Comparison of ENCODE assay signal across 9 cellular contexts in genomic region chr3:120203016-120203415, GRCh38.
DNase-seq lines count a peak whose midpoint lies in the region; ATAC-seq, FAIRE-seq and TF ChIP-seq lines count a peak whose summit lies in the region.
"Had no signal": no experiment of that assay in that cellular context is flagged by ENCODE, and none has a peak within 500 bp of the region (broad histone marks: within the 10 kb centered on the region; RNA-seq: fewer than 3 reads in every experiment).

No MANE protein-coding gene starts in this region.

- H3K27me3 Mint-ChIP-seq in mesothelial cell of epicardium (ENCODE audit: low read depth), result no peaks in the 10 kb centered on the region

- TF ChIP-seq CTCF in AG04450 (IDR thresholded peaks at IDR 0.05; ENCODE audit: low read depth, low read length) (no peak), bronchial epithelial cell (IDR thresholded peaks at IDR 0.05; ENCODE audit: insufficient read depth, low read length, severe bottlenecking) (no peak), right lobe of liver (IDR thresholded peaks at IDR 0.05) (no peak), mesothelial cell of epicardium (IDR thresholded peaks at IDR 0.05; ENCODE audit: unreplicated experiment) (no peak)

- ATAC-seq in right lobe of liver, result peak; percentile 91 to 95 (median 92)
- no peak for ATAC-seq in HG02938 (IDR thresholded peaks at IDR 0.05; ENCODE audit: unreplicated experiment)
- no peak for ATAC-seq in GM18511 (IDR thresholded peaks at IDR 0.05; ENCODE audit: unreplicated experiment)

- 11% methylated on average over 2 of the region's 2 CpGs for WGBS in right lobe of liver (ENCODE audit: insufficient coverage, low coverage, low lambda C conversion rate, missing lambda C conversion rate)

- no peak overlapping the region for H3K4me3 ChIP-seq in AG04450 (ENCODE audit: low read depth, low read length)
- H3K4me3 ChIP-seq in bronchial epithelial cell (ENCODE audit: low read depth, low read length), result no peak overlapping the region
- H3K4me3 ChIP-seq in right lobe of liver, result no peak overlapping the region

- H3K4me1 ChIP-seq in right lobe of liver, result peaks cover 0 to 28% (median 7%) of the 10 kb centered on the region in 4 donors

- intact Hi-C loops in right lobe of liver (cut with DNase I), result no loop called here

- H3K36me3 ChIP-seq in bronchial epithelial cell (ENCODE audit: control insufficient read depth, insufficient read depth, low read length), result no peaks in the 10 kb centered on the region
- no peaks in the 10 kb centered on the region for H3K36me3 ChIP-seq in right lobe of liver

- H3K36me3 Mint-ChIP-seq in mesothelial cell of epicardium, result peaks cover 1% of the 10 kb centered on the region

- H3K27me3 ChIP-seq in AG04450 (ENCODE audit: control insufficient read depth, insufficient read depth, low read length) (no peaks in the 10 kb centered on the region), bronchial epithelial cell (ENCODE audit: control insufficient read depth, insufficient read depth, low read length) (no peaks in the 10 kb centered on the region), right lobe of liver (no peaks in the 10 kb centered on the region)

- peaks cover 10% of the 10 kb centered on the region for H3K9me3 Mint-ChIP-seq in mesothelial cell of epicardium

- no peak overlapping the region for H3K4me3 Mint-ChIP-seq in mesothelial cell of epicardium

- H3K9me3 ChIP-seq in AG04450 (ENCODE audit: control insufficient read depth, insufficient read depth, low read length), result no peaks in the 10 kb centered on the region
- H3K9me3 ChIP-seq in right lobe of liver, result no peaks in the 10 kb centered on the region

- no peak for TF ChIP-seq POLR2A in right lobe of liver (IDR thresholded peaks at IDR 0.05)

- DNase-seq in AG04450 (ENCODE audit: low read depth, low spot score) (peak; percentile 39), Kasumi-1 (lab: John Stamatoyannopoulos, UW) (peak; percentile 66 to 80), bronchial epithelial cell (ENCODE audit: low read depth) (peak; percentile 62), right lobe of liver (peak in 1 of 3 donors; percentile 82), mesothelial cell of epicardium (ENCODE audit: low spot score in 2 of 2, unreplicated experiment in 2 of 2) (no peak), NCI-H187 treated with DMSO at 0.1 percent for 48 hours (lab: John Stamatoyannopoulos, UW) (no peak)
- DNase-seq: stimulated activated naive CD4-positive, alpha-beta T cell treated with Interleukin-2 at 50 U/mL for 16 hours had no signal

- POLR2A ChIA-PET in AG04450 (lab: Yijun Ruan, JAX), result no interaction called here

- CTCF ChIA-PET in AG04450 (lab: Charles Lee), result interaction anchor here (1.0 kb wide), 1 partner anchor 25 kb away, joined by 3 read pairs; no protein-coding TSS in a partner anchor

- H3K27ac Mint-ChIP-seq in mesothelial cell of epicardium, result no peak overlapping the region

- FAIRE-seq in bronchial epithelial cell (lab: Jason Lieb, UNC), result no peak

- H3K4me1 Mint-ChIP-seq in mesothelial cell of epicardium, result peaks cover 5% of the 10 kb centered on the region

- H3K27ac ChIP-seq in AG04450 (ENCODE audit: low read depth, low read length), result no peak overlapping the region
- H3K27ac ChIP-seq in right lobe of liver, result peak overlapping the region in 2 of 3 donors; percentile 14 to 39

Comparison
In these comparisons a context has a peak if more than half of its experiments do, and no peak if none do; other contexts are left out.
1. DNase-seq: peak in AG04450 (single experiment), Kasumi-1 (2 of 2) and bronchial epithelial cell (single experiment); none in mesothelial cell of epicardium (0 of 2) and NCI-H187 treated with DMSO at 0.1 percent for 48 hours (single experiment).
2. ATAC-seq: peak in right lobe of liver (4 of 4); none in HG02938 (single experiment) and GM18511 (single experiment).